Comparison of ENCODE assay signal across 11 cellular contexts in the genomic region with DNA sequence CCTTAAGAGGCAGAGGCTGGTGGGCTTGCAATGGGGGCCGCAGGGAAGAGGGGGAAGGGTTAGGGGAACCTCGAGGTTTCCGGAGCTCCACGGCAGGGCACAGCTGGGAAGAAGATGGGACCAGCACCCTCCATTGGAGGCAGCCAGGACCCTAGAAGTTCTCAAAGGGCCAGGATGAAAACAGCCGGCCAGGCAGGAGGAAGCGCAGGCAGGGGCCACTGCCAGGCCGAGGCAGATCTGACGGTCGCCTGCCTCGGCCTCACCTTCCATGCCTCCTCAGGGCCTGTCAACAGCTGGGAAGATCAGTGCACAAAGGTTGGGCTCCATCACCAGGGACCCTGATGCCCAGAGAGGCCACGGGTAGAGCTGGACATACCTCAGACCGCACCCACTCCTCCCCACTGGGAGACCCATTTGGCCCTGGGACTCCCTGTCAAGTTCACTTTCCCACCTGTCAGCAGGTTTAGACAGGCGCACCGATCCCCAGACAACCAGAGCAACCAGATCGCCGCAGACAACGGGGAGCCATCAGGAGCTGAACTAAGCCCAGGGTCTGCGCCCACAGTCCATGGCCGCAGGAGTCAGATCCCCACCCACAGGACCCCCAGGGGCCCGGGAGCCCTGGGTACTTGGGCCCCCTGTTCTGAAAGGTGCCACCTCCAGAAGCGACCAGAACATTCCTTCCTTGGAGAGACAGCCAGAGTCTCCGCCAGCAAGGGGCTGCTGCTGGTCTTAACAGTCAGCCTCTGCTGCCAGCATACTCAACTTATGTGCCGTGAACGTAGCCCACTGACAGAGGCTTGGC. TPM values are rescaled to one million over a fixed set of nuclear protein-coding genes. Genes with fewer than 3 reads are reported as not detected.
DNase-seq lines count a peak whose midpoint lies in the region; ATAC-seq and TF ChIP-seq lines count a peak whose summit lies in the region.
"Had no signal": no experiment of that assay in that cellular context is flagged by ENCODE, and none has a peak within 500 bp of the region (broad histone marks: within the 10 kb centered on the region; RNA-seq: fewer than 3 reads in every experiment).

No MANE protein-coding gene starts in this region.

- H3K9me3 Mint-ChIP-seq in activated CD8-positive, alpha-beta T cell treated with anti-CD3 and anti-CD28 coated beads, Interleukin-2, amount 10 ng/mL, durations not matched to agents 7 days and 5 days (ENCODE audit: insufficient read depth): no peaks in the 10 kb centered on the region

- H3K4me3 Mint-ChIP-seq in activated CD8-positive, alpha-beta T cell treated with anti-CD3 and anti-CD28 coated beads, Interleukin-2, amount 10 ng/mL, durations not matched to agents 7 days and 5 days: peak overlapping the region; percentile 75

- DNase-seq in activated T-cell treated with anti-CD3 and anti-CD28 coated beads, Interleukin-2, amount 50 U/mL, for 1 hour: peak; percentile 18
- no peak for DNase-seq in activated T-cell treated with anti-CD3 and anti-CD28 coated beads for 4 hours
- no peak for DNase-seq in activated CD8-positive, alpha-beta T cell treated with anti-CD3 and anti-CD28 coated beads, Interleukin-2, amount 10 ng/mL, durations not matched to agents 7 days and 5 days
- DNase-seq in islet precursor cell: peak; percentile 49
- peak; percentile 48 to 65 for DNase-seq in suprapubic skin (ENCODE audit: low spot score in 2 of 2)
- DNase-seq in globus pallidus (ENCODE audit: low spot score): no peak
- DNase-seq: cerebellar nuclear complex had no signal

- no peaks in the 10 kb centered on the region for H3K27me3 Mint-ChIP-seq in activated CD8-positive, alpha-beta T cell treated with anti-CD3 and anti-CD28 coated beads, Interleukin-2, amount 10 ng/mL, durations not matched to agents 7 days and 5 days (ENCODE audit: low read depth)

- peaks cover 23% of the 10 kb centered on the region for H3K4me1 ChIP-seq in suprapubic skin

- peaks cover 24% of the 10 kb centered on the region for H3K4me1 Mint-ChIP-seq in activated CD8-positive, alpha-beta T cell treated with anti-CD3 and anti-CD28 coated beads, Interleukin-2, amount 10 ng/mL, durations not matched to agents 7 days and 5 days (ENCODE audit: low read depth)

- TF ChIP-seq POLR2A in suprapubic skin (IDR thresholded peaks at IDR 0.05): no peak

- POLR2A ChIA-PET in activated CD8-positive, alpha-beta T cell treated with anti-CD3 and anti-CD28 coated beads, Interleukin-2, amount 10 ng/mL, durations not matched to agents 7 days and 5 days (lab: Charles Lee): interaction anchor here (0.6 kb wide), 1 partner anchor 248 kb away, joined by 3 read pairs; no protein-coding TSS in a partner anchor

- no peaks in the 10 kb centered on the region for H3K9me3 ChIP-seq in suprapubic skin
- H3K9me3 ChIP-seq: psoas muscle had no signal

- WGBS in suprapubic skin: 86% methylated on average over 15 of the region's 24 CpGs

- peaks cover 22% of the 10 kb centered on the region for H3K36me3 Mint-ChIP-seq in activated CD8-positive, alpha-beta T cell treated with anti-CD3 and anti-CD28 coated beads, Interleukin-2, amount 10 ng/mL, durations not matched to agents 7 days and 5 days (ENCODE audit: low read depth)

- CTCF ChIA-PET in activated CD8-positive, alpha-beta T cell treated with anti-CD3 and anti-CD28 coated beads, Interleukin-2, amount 10 ng/mL, durations not matched to agents 7 days and 5 days (lab: Charles Lee): interaction anchor here (1.4 kb wide), 1 partner anchor 8 kb away, joined by 5 read pairs; no protein-coding TSS in a partner anchor

- H3K36me3 ChIP-seq in suprapubic skin: no peaks in the 10 kb centered on the region

- no peak for ATAC-seq in activated CD8-positive, alpha-beta T cell treated with anti-CD3 and anti-CD28 coated beads, Interleukin-2, amount 10 ng/mL, durations not matched to agents 7 days and 5 days
- ATAC-seq in HG03139 (IDR thresholded peaks at IDR 0.05; ENCODE audit: unreplicated experiment): no peak
- ATAC-seq in HG02763 (IDR thresholded peaks at IDR 0.05; ENCODE audit: unreplicated experiment): no peak
- ATAC-seq: psoas muscle had no signal

- TF ChIP-seq EP300 in suprapubic skin (IDR thresholded peaks at IDR 0.05): no peak

- H3K27me3 ChIP-seq in suprapubic skin: no peaks in the 10 kb centered on the region
- H3K27me3 ChIP-seq: hepatocyte had no signal

- no peak overlapping the region for H3K4me3 ChIP-seq in suprapubic skin
- H3K4me3 ChIP-seq: hepatocyte, psoas muscle had no signal

- peak overlapping the region; percentile 82 for H3K27ac Mint-ChIP-seq in activated CD8-positive, alpha-beta T cell treated with anti-CD3 and anti-CD28 coated beads, Interleukin-2, amount 10 ng/mL, durations not matched to agents 7 days and 5 days

- TF ChIP-seq CTCF in suprapubic skin (IDR thresholded peaks at IDR 0.05): no peak

- no peak overlapping the region for H3K27ac ChIP-seq in suprapubic skin
- H3K27ac ChIP-seq: hepatocyte, psoas muscle had no signal

RNA-seq across cellular contexts. Expression of a gene that starts 2.2 kb away (rescaled TPM):
- 10 to 100 TPM; 44.4 to 51.6 TPM for total RNA-seq in activated CD8-positive, alpha-beta T cell treated with anti-CD3 and anti-CD28 coated beads, Interleukin-2, amount 10 ng/mL, durations not matched to agents 7 days and 5 days
- 1 to 10 TPM; 7.0 to 9.8 (median 7.9) TPM for total RNA-seq in suprapubic skin

Comparison
In these comparisons a context has a peak if more than half of its experiments do, and no peak if none do; other contexts are left out.
1. DNase-seq: peak in activated T-cell treated with anti-CD3 and anti-CD28 coated beads, Interleukin-2, amount 50 U/mL, for 1 hour (single experiment), islet precursor cell (single experiment) and suprapubic skin (2 of 2); none in activated T-cell treated with anti-CD3 and anti-CD28 coated beads for 4 hours (single experiment), activated CD8-positive, alpha-beta T cell treated with anti-CD3 and anti-CD28 coated beads, Interleukin-2, amount 10 ng/mL, durations not matched to agents 7 days and 5 days (single experiment) and globus pallidus (single experiment).
2. RNA of a gene that starts 2.2 kb away (total RNA-seq): 44.4 to 51.6 TPM in activated CD8-positive, alpha-beta T cell treated with anti-CD3 and anti-CD28 coated beads, Interleukin-2, amount 10 ng/mL, durations not matched to agents 7 days and 5 days; 7.0 to 9.8 TPM in suprapubic skin; every median in the first group is over 4 times any median in the second.